ENCODE assay signal across 1 cellular context in the genomic region with DNA sequence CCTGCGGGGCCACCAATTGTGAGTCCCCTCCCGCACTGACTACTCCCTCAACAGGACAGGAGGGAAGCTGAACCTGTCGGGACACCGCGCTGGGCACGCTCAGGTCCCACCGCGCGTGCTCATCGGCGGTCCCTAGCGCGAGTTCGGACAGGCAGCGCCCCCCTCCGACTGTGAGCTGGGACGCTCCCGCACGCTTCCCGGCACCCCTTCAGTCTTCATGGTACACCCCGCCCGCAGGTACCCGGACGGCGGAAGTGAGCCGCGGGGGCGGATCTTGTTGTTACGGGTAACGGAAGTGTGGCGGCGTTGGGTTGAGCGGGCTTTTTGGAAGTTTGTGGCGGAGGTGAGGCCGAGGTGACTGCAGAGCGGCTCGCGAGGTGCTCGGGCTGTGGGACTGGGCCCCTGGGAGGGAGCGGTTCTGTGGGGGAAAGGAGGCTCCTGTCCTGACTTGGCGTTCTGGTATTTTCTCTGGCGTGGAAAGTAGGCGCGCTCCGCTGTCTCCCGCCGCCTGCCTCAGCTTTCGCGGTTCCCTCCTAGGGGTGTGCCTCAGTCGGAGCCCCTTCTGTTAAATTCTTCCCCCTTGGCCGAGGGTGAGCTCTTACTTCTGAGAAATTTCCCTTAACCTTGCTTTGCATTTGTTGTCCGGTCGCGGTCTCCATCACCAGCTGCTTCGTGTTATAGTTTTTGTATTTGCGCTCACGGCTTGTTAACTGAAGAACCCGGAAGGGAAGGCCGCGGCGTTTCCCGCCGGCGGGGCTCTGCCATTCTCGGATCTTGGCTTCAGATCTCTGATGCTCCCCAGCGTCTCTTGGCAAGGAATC.
TF ChIP-seq lines count a peak whose summit lies in the region.

A gene (plus strand): TSS at position 289 of the 821 bp plus-strand sequence. CDS start 3,669 bp downstream, outside the sequence.

TF ChIP-seq in WTC11, 78 proteins besides CTCF, POLR2A, EP300 and RAD21 (continued from another document):
- TF ChIP-seq, protein P1, sequence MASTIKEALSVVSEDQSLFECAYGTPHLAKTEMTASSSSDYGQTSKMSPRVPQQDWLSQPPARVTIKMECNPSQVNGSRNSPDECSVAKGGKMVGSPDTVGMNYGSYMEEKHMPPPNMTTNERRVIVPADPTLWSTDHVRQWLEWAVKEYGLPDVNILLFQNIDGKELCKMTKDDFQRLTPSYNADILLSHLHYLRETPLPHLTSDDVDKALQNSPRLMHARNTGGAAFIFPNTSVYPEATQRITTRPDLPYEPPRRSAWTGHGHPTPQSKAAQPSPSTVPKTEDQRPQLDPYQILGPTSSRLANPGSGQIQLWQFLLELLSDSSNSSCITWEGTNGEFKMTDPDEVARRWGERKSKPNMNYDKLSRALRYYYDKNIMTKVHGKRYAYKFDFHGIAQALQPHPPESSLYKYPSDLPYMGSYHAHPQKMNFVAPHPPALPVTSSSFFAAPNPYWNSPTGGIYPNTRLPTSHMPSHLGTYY (CRISPR knock-in tag; IDR thresholded peaks at IDR 0.05), result no peak
- peak; percentile 69; the same call in 1 of the 2 replicates for TF ChIP-seq RELA (CRISPR knock-in tag; IDR thresholded peaks at IDR 0.05; ENCODE audit: borderline replicate concordance)
